Comparison of ENCODE assay signal across 33 cellular contexts in genomic region chr9:84212982-84213381, GRCh38.
"Had no signal": no experiment of that assay in that cellular context is flagged by ENCODE, and none has a peak within 500 bp of the region (broad histone marks: within the 10 kb centered on the region; RNA-seq: fewer than 3 reads in every experiment).

No MANE protein-coding gene starts in this region.

- ATAC-seq: activated CD4-positive, CD25-positive, alpha-beta regulatory T cell treated with anti-CD3 and anti-CD28 coated beads, Interleukin-2, amount 50 U/mL, for 24 hours; activated CD8-positive, alpha-beta T cell treated with anti-CD3 and anti-CD28 coated beads for 36 hours; activated T-cell treated with anti-CD3 and anti-CD28 coated beads, Interleukin-2, amount 50 U/mL, for 4 hours; activated T-helper 17 cell treated with anti-CD3 and anti-CD28 coated beads, Interleukin-2, amount 50 U/mL, for 72 hours; body of pancreas; gastroesophageal sphincter; T-cell had no signal

- FAIRE-seq: endometrium, endothelial cell of umbilical vein had no signal

- H3K27me3 Mint-ChIP-seq: activated B cell treated with CpG ODN at 0.5 μM for 24 hours; activated CD8-positive, alpha-beta T cell treated with anti-CD3 and anti-CD28 coated beads for 36 hours; activated naive CD8-positive, alpha-beta T cell; activated T-helper 17 cell treated with anti-CD3 and anti-CD28 coated beads, Interleukin-2, amount 50 U/mL, for 72 hours; T-cell had no signal

- H3K36me3 Mint-ChIP-seq: activated naive CD8-positive, alpha-beta T cell; T-cell had no signal

- H3K36me3 ChIP-seq: adrenal gland, cardiac muscle cell, colonic mucosa, esophagus muscularis mucosa, gastroesophageal sphincter, WERI-Rb-1 had no signal

- H3K4me1 ChIP-seq: adrenal gland, body of pancreas, colonic mucosa, gastroesophageal sphincter had no signal

- H3K4me3 ChIP-seq: adrenal gland, body of pancreas, cardiac muscle cell, colonic mucosa, esophagus muscularis mucosa, gastroesophageal sphincter had no signal

- H3K9me3 Mint-ChIP-seq: activated B cell treated with CpG ODN at 0.5 μM for 24 hours; activated CD8-positive, alpha-beta T cell treated with anti-CD3 and anti-CD28 coated beads for 36 hours; activated T-cell treated with anti-CD3 and anti-CD28 coated beads, Interleukin-2, amount 50 U/mL, for 4 hours; activated T-helper 17 cell treated with anti-CD3 and anti-CD28 coated beads, Interleukin-2, amount 50 U/mL, for 72 hours; T-cell; T-helper 1 cell treated with Interleukin-12 subunit alpha and Interleukin-12 subunit beta and Interleukin-4 antibody, amounts not matched to agents 30 μg/mL and 1 μg/mL, for 36 hours had no signal

- H3K9me3 ChIP-seq: adrenal gland, body of pancreas, colonic mucosa, esophagus muscularis mucosa, gastroesophageal sphincter had no signal

- H3K4me1 Mint-ChIP-seq: activated B cell treated with CpG ODN at 0.5 μM for 24 hours, T-cell had no signal

- DNase-seq: activated B cell treated with CpG ODN at 0.5 μM for 24 hours; activated CD4-positive, alpha-beta T cell treated with anti-CD3 and anti-CD28 coated beads for 48 hours; activated CD4-positive, alpha-beta T cell treated with anti-CD3 and anti-CD28 coated beads, Interleukin-2, amount 50 U/mL, for 1 hour; activated CD4-positive, alpha-beta T cell treated with anti-CD3 and anti-CD28 coated beads, Interleukin-2, amount 50 U/mL, for 48 hours; activated CD8-positive, alpha-beta memory T cell treated with anti-CD3 and anti-CD28 coated beads for 24 hours; activated CD8-positive, alpha-beta T cell treated with anti-CD3 and anti-CD28 coated beads for 36 hours; activated effector memory CD4-positive, alpha-beta T cell treated with Interleukin-2 at 50 U/mL for 16 hours; activated gamma-delta T cell treated with Interleukin-2 at 50 U/mL for 16 hours; activated naive CD4-positive, alpha-beta T cell treated with anti-CD3 and anti-CD28 coated beads, Interleukin-2, amount 50 U/mL, for 16 hours; activated naive CD4-positive, alpha-beta T cell treated with Interleukin-2 at 50 U/mL for 16 hours; activated T-cell treated with anti-CD3 and anti-CD28 coated beads, Interleukin-2, amount 50 U/mL, for 4 hours; adrenal gland; amygdala; aorta; body of pancreas; central memory CD4-positive, alpha-beta T cell; cerebellar nuclear complex; colonic mucosa; effector CD8-positive, alpha-beta T cell; erythroblast; foreskin melanocyte; T-cell; T1000; WERI-Rb-1 had no signal

- H3K27ac ChIP-seq: adrenal gland, body of pancreas, cardiac muscle cell, colonic mucosa, esophagus muscularis mucosa, gastroesophageal sphincter, WERI-Rb-1 had no signal

- H3K4me3 Mint-ChIP-seq: activated B cell treated with CpG ODN at 0.5 μM for 24 hours; activated CD8-positive, alpha-beta T cell treated with anti-CD3 and anti-CD28 coated beads for 36 hours; activated naive CD8-positive, alpha-beta T cell; activated T-cell treated with anti-CD3 and anti-CD28 coated beads, Interleukin-2, amount 50 U/mL, for 4 hours; activated T-helper 17 cell treated with anti-CD3 and anti-CD28 coated beads, Interleukin-2, amount 50 U/mL, for 72 hours; T-cell; T-helper 1 cell treated with Interleukin-12 subunit alpha and Interleukin-12 subunit beta and Interleukin-4 antibody, amounts not matched to agents 30 μg/mL and 1 μg/mL, for 36 hours had no signal

- H3K27ac Mint-ChIP-seq: activated B cell treated with CpG ODN at 0.5 μM for 24 hours; activated CD8-positive, alpha-beta T cell treated with anti-CD3 and anti-CD28 coated beads for 36 hours; activated naive CD8-positive, alpha-beta T cell; activated T-helper 17 cell treated with anti-CD3 and anti-CD28 coated beads, Interleukin-2, amount 50 U/mL, for 72 hours; T-cell; T-helper 1 cell treated with Interleukin-12 subunit alpha and Interleukin-12 subunit beta and Interleukin-4 antibody, amounts not matched to agents 30 μg/mL and 1 μg/mL, for 36 hours had no signal

- H3K27me3 ChIP-seq: adrenal gland, body of pancreas, cardiac muscle cell, colonic mucosa, esophagus muscularis mucosa, gastroesophageal sphincter had no signal
